Comparison of ENCODE assay signal across 30 cellular contexts in the genomic region with DNA sequence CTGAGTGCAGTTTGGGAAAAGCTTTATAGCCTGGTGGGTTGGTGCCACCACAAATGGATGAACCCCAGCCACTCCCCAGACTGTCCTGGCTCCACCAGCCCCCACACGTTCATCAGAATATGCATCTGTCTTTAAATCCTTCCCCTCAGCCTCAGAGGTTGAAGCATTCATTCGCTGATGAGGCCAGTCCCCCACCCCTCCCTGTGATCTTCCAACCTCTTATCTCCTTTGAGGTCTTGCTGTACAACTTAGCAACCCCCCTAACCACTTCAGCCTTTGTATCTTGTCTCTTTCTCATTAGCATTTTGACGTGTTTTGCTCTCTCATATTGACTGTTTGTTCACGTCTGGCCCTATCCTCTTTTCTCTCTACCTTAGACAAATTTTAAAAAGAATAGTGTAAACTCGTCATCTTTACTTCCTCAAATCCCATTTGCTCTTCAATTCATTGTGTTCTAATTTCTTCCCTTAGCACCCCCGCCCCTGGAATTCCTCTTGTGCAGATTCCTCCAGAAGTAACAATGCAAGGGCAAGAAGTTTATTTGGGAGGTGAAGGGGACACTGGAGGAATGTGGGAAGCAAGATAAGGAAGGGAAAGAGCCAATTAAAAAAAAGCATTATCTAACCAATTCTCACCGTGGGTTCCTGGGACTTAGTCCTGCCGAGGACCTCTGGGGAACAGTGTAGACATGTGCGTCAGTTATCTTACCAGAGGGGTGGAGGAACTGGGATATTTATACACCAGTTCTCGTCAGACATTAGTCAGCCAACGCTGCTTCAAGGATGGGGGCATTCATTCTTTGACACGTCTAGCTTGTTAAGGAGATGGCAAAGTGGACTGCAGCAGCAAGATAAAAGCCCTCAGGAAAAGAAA. TPM values are rescaled to one million over a fixed set of nuclear protein-coding genes. Genes with fewer than 3 reads are reported as not detected.
A peak's percentile ranks its signal among the peaks of the same experiment; 100 is the strongest.
DNase-seq lines count a peak whose midpoint lies in the region; TF ChIP-seq lines count a peak whose summit lies in the region.
"Had no signal": no experiment of that assay in that cellular context is flagged by ENCODE, and none has a peak within 500 bp of the region (broad histone marks: within the 10 kb centered on the region; RNA-seq: fewer than 3 reads in every experiment).

No MANE protein-coding gene starts in this region.

- peak overlapping the region; percentile 51 to 88 (median 77) for H3K4me2 ChIP-seq in BLaER1 treated with 17β-estradiol and CSF1 and Interleukin-3, amounts not matched to agents 10 nM and 100 nM

- no peaks in the 10 kb centered on the region for H3K27me3 ChIP-seq in BLaER1 treated with 17β-estradiol and CSF1 and Interleukin-3, amounts not matched to agents 10 nM and 100 nM
- H3K27me3 ChIP-seq: SJCRH30 had no signal

- no peaks in the 10 kb centered on the region for H4K20me1 ChIP-seq in BLaER1 treated with 17β-estradiol and CSF1 and Interleukin-3, amounts not matched to agents 10 nM and 100 nM

- intact Hi-C loops in activated CD4-positive, alpha-beta T cell treated with anti-CD3 and anti-CD28 coated beads, Interleukin-2, amount 10 ng/mL, durations not matched to agents 24 days and 14 days (cut with micrococcal nuclease), result no loop called here

- H3K4me1 ChIP-seq in BLaER1 treated with 17β-estradiol and CSF1 and Interleukin-3, amounts not matched to agents 10 nM and 100 nM, result peaks cover 13 to 30% (median 20%) of the 10 kb centered on the region in 10 experiments
- H3K4me1 ChIP-seq: SJCRH30, transverse colon had no signal

- H3K36me3 ChIP-seq in BLaER1 treated with 17β-estradiol and CSF1 and Interleukin-3, amounts not matched to agents 10 nM and 100 nM, result no peaks in the 10 kb centered on the region
- H3K36me3 ChIP-seq: lower lobe of right lung, SJCRH30, stomach, transverse colon had no signal

- H3K4me1 Mint-ChIP-seq in activated CD4-positive, alpha-beta T cell treated with anti-CD3 and anti-CD28 coated beads, Interleukin-2, amount 10 ng/mL, durations not matched to agents 24 days and 14 days, result peaks cover 2% of the 10 kb centered on the region
- H3K4me1 Mint-ChIP-seq in immature natural killer cell, result no peaks in the 10 kb centered on the region
- H3K4me1 Mint-ChIP-seq: CD14-positive monocyte; central memory CD8-positive, alpha-beta T cell had no signal

- H3K9me3 Mint-ChIP-seq in activated CD4-positive, alpha-beta T cell treated with anti-CD3 and anti-CD28 coated beads, Interleukin-2, amount 10 ng/mL, durations not matched to agents 24 days and 14 days, result no peaks in the 10 kb centered on the region
- H3K9me3 Mint-ChIP-seq in immature natural killer cell, result no peaks in the 10 kb centered on the region
- H3K9me3 Mint-ChIP-seq: activated naive CD4-positive, alpha-beta T cell treated with anti-CD3 and anti-CD28 coated beads for 36 hours; central memory CD8-positive, alpha-beta T cell; natural killer cell treated with Interleukin-12 subunit alpha and Interleukin-12 subunit beta and Interleukin-15 and Interleukin-18, amount 100 ng/mL, for 72 hours had no signal

- peaks cover 23% of the 10 kb centered on the region for H3K27me3 Mint-ChIP-seq in activated CD4-positive, alpha-beta T cell treated with anti-CD3 and anti-CD28 coated beads, Interleukin-2, amount 10 ng/mL, durations not matched to agents 24 days and 14 days
- peaks cover 0 to 6% (median 3%) of the 10 kb centered on the region in 3 donors for H3K27me3 Mint-ChIP-seq in immature natural killer cell (ENCODE audit: low read depth in 3 of 3)

- peaks cover 0 to 5% (median 0%) of the 10 kb centered on the region in 11 experiments; a peak in 1 of 22 replicates for H3K9me3 ChIP-seq in BLaER1 treated with 17β-estradiol and CSF1 and Interleukin-3, amounts not matched to agents 10 nM and 100 nM (replicated peaks in 1 of 11)
- H3K9me3 ChIP-seq: lower lobe of right lung, mucosa of descending colon, SJCRH30, transverse colon had no signal

- TF ChIP-seq CTCF in choroid plexus epithelial cell (conservative IDR thresholded peaks at IDR 0.05; ENCODE audit: low read depth, low read length), result no peak

- no peak overlapping the region for H3K4me3 ChIP-seq in BLaER1 treated with 17β-estradiol and CSF1 and Interleukin-3, amounts not matched to agents 10 nM and 100 nM
- no peak overlapping the region for H3K4me3 ChIP-seq in Jurkat, Clone E6-1 (ENCODE audit: low read length)
- no peak overlapping the region for H3K4me3 ChIP-seq in choroid plexus epithelial cell (ENCODE audit: low read depth, low read length)
- H3K4me3 ChIP-seq: lower lobe of right lung, mucosa of descending colon, SJCRH30, skin epidermis, stomach, transverse colon had no signal

- H3K27ac ChIP-seq in BLaER1 treated with 17β-estradiol and CSF1 and Interleukin-3, amounts not matched to agents 10 nM and 100 nM, result peak overlapping the region in 8 of 11 experiments; percentile 3 to 53 (median 27); a peak in 9 of 22 replicates
- H3K27ac ChIP-seq: lower lobe of right lung, SJCRH30, skin epidermis, stomach, transverse colon had no signal

- no peak overlapping the region for H3K27ac Mint-ChIP-seq in activated CD4-positive, alpha-beta T cell treated with anti-CD3 and anti-CD28 coated beads, Interleukin-2, amount 10 ng/mL, durations not matched to agents 24 days and 14 days
- H3K27ac Mint-ChIP-seq in immature natural killer cell, result no peak overlapping the region
- H3K27ac Mint-ChIP-seq: activated naive CD4-positive, alpha-beta T cell treated with anti-CD3 and anti-CD28 coated beads for 36 hours; CD14-positive monocyte; IgD-negative memory B cell; natural killer cell treated with Interleukin-12 subunit alpha and Interleukin-12 subunit beta and Interleukin-15 and Interleukin-18, amount 100 ng/mL, for 72 hours had no signal

- peak; percentile 67 for DNase-seq in Jurkat, Clone E6-1 (ENCODE audit: low read depth, low spot score)
- peak; percentile 40 for DNase-seq in choroid plexus epithelial cell (ENCODE audit: low read depth)
- DNase-seq in iPS-NIHi11 (ENCODE audit: low spot score), result peak; percentile 28
- DNase-seq in activated CD4-positive, alpha-beta T cell treated with anti-CD3 and anti-CD28 coated beads, Interleukin-2, amount 10 ng/mL, durations not matched to agents 24 days and 14 days, result no peak
- DNase-seq in immature natural killer cell, result no peak
- DNase-seq in anterior cingulate cortex (lab: John Stamatoyannopoulos, UW), result no peak
- DNase-seq: activated CD4-positive, alpha-beta T cell treated with anti-CD3 and anti-CD28 coated beads, Interleukin-2, amount 50 U/mL, for 48 hours; activated CD4-positive, CD25-positive, alpha-beta regulatory T cell; activated naive CD4-positive, alpha-beta T cell treated with anti-CD3 and anti-CD28 coated beads for 36 hours; aorta; Calu3; DMS79 treated with DMSO at 0.1 percent for 48 hours; HCEC 1CT; lower lobe of right lung; mucosa of descending colon; NCI-H1092 treated with DMSO at 0.1 percent for 48 hours; NCI-H1930; NCI-H2227 treated with DMSO at 0.1 percent for 48 hours; SJCRH30; stomach; T1000; transverse colon had no signal

- H3K36me3 Mint-ChIP-seq in activated CD4-positive, alpha-beta T cell treated with anti-CD3 and anti-CD28 coated beads, Interleukin-2, amount 10 ng/mL, durations not matched to agents 24 days and 14 days (ENCODE audit: low read depth), result no peaks in the 10 kb centered on the region
- H3K36me3 Mint-ChIP-seq in immature natural killer cell, result peaks cover 0 to 3% (median 0%) of the 10 kb centered on the region in 3 donors
- H3K36me3 Mint-ChIP-seq: CD14-positive monocyte; IgD-negative memory B cell; natural killer cell treated with Interleukin-12 subunit alpha and Interleukin-12 subunit beta and Interleukin-15 and Interleukin-18, amount 100 ng/mL, for 72 hours had no signal

- H3K9ac ChIP-seq in BLaER1 treated with 17β-estradiol and CSF1 and Interleukin-3, amounts not matched to agents 10 nM and 100 nM, result 0 out of 22 replicates have a peak overlapping the region, but pooled peaks of 1 of the 11 experiments have one; percentile 13

- H3K4me3 Mint-ChIP-seq in activated CD4-positive, alpha-beta T cell treated with anti-CD3 and anti-CD28 coated beads, Interleukin-2, amount 10 ng/mL, durations not matched to agents 24 days and 14 days, result no peak overlapping the region
- H3K4me3 Mint-ChIP-seq in immature natural killer cell, result no peak overlapping the region
- H3K4me3 Mint-ChIP-seq: activated naive CD4-positive, alpha-beta T cell treated with anti-CD3 and anti-CD28 coated beads for 36 hours; CD14-positive monocyte; central memory CD8-positive, alpha-beta T cell; IgD-negative memory B cell; natural killer cell treated with Interleukin-12 subunit alpha and Interleukin-12 subunit beta and Interleukin-15 and Interleukin-18, amount 100 ng/mL, for 72 hours had no signal

RNA-seq across cellular contexts. Expression of gene MOBP, which starts 38.6 kb away (rescaled TPM):
- not detected for polyA plus RNA-seq in Jurkat, Clone E6-1 (2012; ENCODE audit: insufficient read depth, insufficient read length)
- total RNA-seq in activated CD4-positive, alpha-beta T cell treated with anti-CD3 and anti-CD28 coated beads, Interleukin-2, amount 10 ng/mL, durations not matched to agents 24 days and 14 days, result not detected in 2 replicates
- polyA plus RNA-seq in immature natural killer cell, result not detected
- total RNA-seq: activated naive CD4-positive, alpha-beta T cell treated with anti-CD3 and anti-CD28 coated beads for 36 hours; natural killer cell treated with Interleukin-12 subunit alpha and Interleukin-12 subunit beta and Interleukin-15 and Interleukin-18, amount 100 ng/mL, for 72 hours; osteoblast had no signal
- polyA plus RNA-seq: AG04450, CD14-positive monocyte, IgD-negative memory B cell had no signal

Comparison
In these comparisons a context has a peak if more than half of its experiments do, and no peak if none do; other contexts are left out.
1. DNase-seq: peak in Jurkat, Clone E6-1 (single experiment), choroid plexus epithelial cell (single experiment) and iPS-NIHi11 (single experiment); none in activated CD4-positive, alpha-beta T cell treated with anti-CD3 and anti-CD28 coated beads, Interleukin-2, amount 10 ng/mL, durations not matched to agents 24 days and 14 days (single experiment), immature natural killer cell (0 of 3) and anterior cingulate cortex (0 of 58).